1 cellular context compared by ENCODE assay signal in the genomic region with DNA sequence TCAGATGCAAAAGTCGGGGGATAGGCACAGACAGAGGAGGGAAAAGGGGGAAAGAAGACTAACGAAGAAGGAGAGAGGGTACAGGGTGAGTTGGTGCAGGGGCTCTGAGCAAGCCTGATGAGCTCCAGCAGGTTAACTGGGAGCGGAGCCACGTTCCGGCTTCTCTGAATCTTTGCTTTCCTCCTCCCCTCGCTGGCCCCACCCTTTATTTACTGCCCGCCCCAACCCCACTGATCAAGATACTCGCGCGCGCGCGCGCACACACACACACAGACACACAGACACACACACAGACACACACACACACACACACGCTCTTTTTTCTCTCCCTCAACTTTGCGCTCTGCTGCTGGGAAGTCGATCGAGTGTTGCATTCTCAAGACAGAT.
TF ChIP-seq lines count a peak whose summit lies in the region.

A gene (minus strand): TSS at position 138 of the 387 bp plus-strand sequence.

TF ChIP-seq in GM23338, 12 proteins besides CTCF, POLR2A, EP300 and RAD21 (continued from another document):
- no peak for TF ChIP-seq CREB1 (CRISPR knock-in tag; IDR thresholded peaks at IDR 0.05; ENCODE audit: low read depth)
TF ChIP-seq in GM23338: peak in this region for 1.
